In genomic region chr7:404782-405488, GRCh38 we compare ENCODE assay signal across 18 cellular contexts.
DNase-seq lines count a peak whose midpoint lies in the region; ATAC-seq and TF ChIP-seq lines count a peak whose summit lies in the region.
"Had no signal": no experiment of that assay in that cellular context is flagged by ENCODE, and none has a peak within 500 bp of the region (broad histone marks: within the 10 kb centered on the region; RNA-seq: fewer than 3 reads in every experiment).

No MANE protein-coding gene starts in this region.

- H3K4me1 ChIP-seq in RWPE2 (ENCODE audit: insufficient read depth, poor library complexity, severe bottlenecking) (no peaks in the 10 kb centered on the region), trophoblast cell (ENCODE audit: control insufficient read depth in 1 of 2, insufficient read depth in 2 of 2, low read length in 2 of 2) (no peaks in the 10 kb centered on the region)

- no peak overlapping the region for H3K9ac ChIP-seq in trophoblast cell (ENCODE audit: low read length)

- H2AFZ ChIP-seq in trophoblast cell (ENCODE audit: insufficient read depth, low read length, poor library complexity): no peak overlapping the region

- no peak overlapping the region for H4K12ac ChIP-seq in trophoblast cell (ENCODE audit: low read depth, low read length)

- H3K36me3 ChIP-seq in RWPE2 (ENCODE audit: low read depth) (no peaks in the 10 kb centered on the region), trophoblast cell (ENCODE audit: control insufficient read depth in 1 of 2, insufficient read depth in 2 of 2, low read length in 2 of 2) (no peaks in the 10 kb centered on the region)

- H2BK5ac ChIP-seq in trophoblast cell (ENCODE audit: low read depth, low read length, poor library complexity): no peak overlapping the region

- H4K91ac ChIP-seq in trophoblast cell (ENCODE audit: low read depth, low read length): no peak overlapping the region

- H2BK120ac ChIP-seq in trophoblast cell (ENCODE audit: insufficient read depth, low read length, poor library complexity): no peak overlapping the region

- DNase-seq in activated CD8-positive, alpha-beta memory T cell treated with anti-CD3 and anti-CD28 coated beads, Interleukin-2, amount 50 U/mL, for 48 hours: peak; percentile 30
- DNase-seq in activated CD8-positive, alpha-beta memory T cell treated with anti-CD3 and anti-CD28 coated beads for 24 hours: no peak
- DNase-seq in RWPE2 (ENCODE audit: low spot score) (peak; percentile 18), islet precursor cell (peak; percentile 35), trophoblast cell (no peak), NCI-H345 treated with DMSO at 0.1 percent for 48 hours (lab: John Stamatoyannopoulos, UW; ENCODE audit: unreplicated experiment) (no peak)
- DNase-seq in stimulated activated naive CD4-positive, alpha-beta T cell treated with Interleukin-2 at 50 U/mL for 16 hours (lab: John Stamatoyannopoulos, UW): no peak
- DNase-seq: GOT3, HCEC 1CT, Karpas-422, MV-4-11, NCI-H2081 treated with DMSO at 0.1 percent for 48 hours, NCI-H446, NCI-H526, OCI-M1, SHP77 treated with DMSO at 0.1 percent for 48 hours had no signal

- no peak overlapping the region for H3K14ac ChIP-seq in trophoblast cell (ENCODE audit: low read length)

- H3K4me2 ChIP-seq in trophoblast cell (ENCODE audit: low read length): no peak overlapping the region

- H3K9me3 ChIP-seq in RWPE2 (ENCODE audit: severe bottlenecking) (no peaks in the 10 kb centered on the region), trophoblast cell (ENCODE audit: insufficient read depth, low read depth, low read length) (peaks cover 18% of the 10 kb centered on the region)

- H3K79me1 ChIP-seq in trophoblast cell (ENCODE audit: low read length): no peaks in the 10 kb centered on the region

- no peak overlapping the region for H4K8ac ChIP-seq in trophoblast cell (ENCODE audit: low read depth, low read length)

- H3K18ac ChIP-seq in trophoblast cell (ENCODE audit: low read length): no peak overlapping the region

- H3K23ac ChIP-seq in trophoblast cell (ENCODE audit: low read length): no peak overlapping the region

- no peak overlapping the region for H3K27ac ChIP-seq in RWPE2 (ENCODE audit: poor library complexity, severe bottlenecking)
- H3K27ac ChIP-seq in trophoblast cell (ENCODE audit: low read depth, low read length): no peak overlapping the region
- H3K27ac ChIP-seq: SK-N-MC had no signal

- no peak for ATAC-seq in RWPE2 (ENCODE audit: low read depth)
- ATAC-seq in HG03135 (IDR thresholded peaks at IDR 0.05; ENCODE audit: unreplicated experiment): no peak

- no peaks in the 10 kb centered on the region for H3K79me2 ChIP-seq in trophoblast cell (ENCODE audit: control insufficient read depth, insufficient read depth, low read length, poor library complexity)

- WGBS in trophoblast cell (ENCODE audit: extremely low coverage, insufficient coverage, insufficient read length): no CpG with 5 or more reads among the region's 19 CpGs

- H2AK5ac ChIP-seq in trophoblast cell (ENCODE audit: low read length): no peak overlapping the region

- TF ChIP-seq CTCF in RWPE2 (IDR thresholded peaks at IDR 0.05; ENCODE audit: poor library complexity, severe bottlenecking): no peak

- no peak overlapping the region for H2BK12ac ChIP-seq in trophoblast cell (ENCODE audit: low read length)

- H3K27me3 ChIP-seq in RWPE2 (ENCODE audit: insufficient read depth, poor library complexity, severe bottlenecking) (no peaks in the 10 kb centered on the region), trophoblast cell (ENCODE audit: insufficient read depth, low read length) (peaks cover 2% of the 10 kb centered on the region)

- no peak overlapping the region for H3K4ac ChIP-seq in trophoblast cell (ENCODE audit: low read depth, low read length)

- H3K4me3 ChIP-seq in RWPE2 (ENCODE audit: severe bottlenecking): no peak overlapping the region
- peak overlapping the region; percentile 34 for H3K4me3 ChIP-seq in trophoblast cell (ENCODE audit: low read depth, low read length)
- H3K4me3 ChIP-seq: SK-N-MC had no signal

Comparison
In these comparisons a context has a peak if more than half of its experiments do, and no peak if none do; other contexts are left out.
1. DNase-seq: peak in activated CD8-positive, alpha-beta memory T cell treated with anti-CD3 and anti-CD28 coated beads, Interleukin-2, amount 50 U/mL, for 48 hours (single experiment), RWPE2 (single experiment) and islet precursor cell (single experiment); none in activated CD8-positive, alpha-beta memory T cell treated with anti-CD3 and anti-CD28 coated beads for 24 hours (single experiment), trophoblast cell (0 of 2), NCI-H345 treated with DMSO at 0.1 percent for 48 hours (single experiment) and stimulated activated naive CD4-positive, alpha-beta T cell treated with Interleukin-2 at 50 U/mL for 16 hours (single experiment).